Comparison of ENCODE assay signal across 15 cellular contexts in the genomic region with DNA sequence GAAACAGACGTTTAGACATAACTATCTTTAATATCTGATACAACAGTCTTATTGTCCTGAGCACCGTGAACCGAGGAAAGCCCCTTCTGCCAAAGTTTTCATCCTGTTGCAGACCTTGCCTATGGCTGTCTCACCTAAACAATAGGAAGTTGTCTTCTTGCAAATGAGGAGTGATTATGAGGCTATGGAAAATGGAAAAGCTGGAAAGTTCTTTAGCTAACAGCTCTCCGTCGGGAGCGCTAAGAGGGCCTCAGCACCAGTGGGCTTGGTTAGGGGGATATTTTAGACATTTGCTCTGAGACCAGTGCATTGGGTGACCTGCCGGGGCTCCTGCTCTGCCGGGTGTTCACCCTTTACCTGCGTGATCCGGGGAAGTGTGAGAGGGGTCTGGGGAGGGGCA. TPM values are rescaled to one million over a fixed set of nuclear protein-coding genes. Genes with fewer than 3 reads are reported as not detected.
DNase-seq lines count a peak whose midpoint lies in the region; ATAC-seq and TF ChIP-seq lines count a peak whose summit lies in the region.
"Had no signal": no experiment of that assay in that cellular context is flagged by ENCODE, and none has a peak within 500 bp of the region (broad histone marks: within the 10 kb centered on the region; RNA-seq: fewer than 3 reads in every experiment).

No MANE protein-coding gene starts in this region.

- H3K9me3 ChIP-seq in HUES6 (ENCODE audit: control insufficient read depth, insufficient read depth, low read depth, low read length) = no peaks in the 10 kb centered on the region

- H3K4me3 ChIP-seq in HUES6 (ENCODE audit: low read depth, low read length) = no peak overlapping the region
- H3K4me3 ChIP-seq: SK-N-MC, skin epidermis had no signal

- H3K9me3 Mint-ChIP-seq in T-helper 1 cell treated with Interleukin-12 subunit alpha and Interleukin-12 subunit beta and Interleukin-4 antibody, amounts not matched to agents 30 μg/mL and 1 μg/mL, for 36 hours = no peaks in the 10 kb centered on the region
- H3K9me3 Mint-ChIP-seq in activated naive CD4-positive, alpha-beta T cell treated with anti-CD3 and anti-CD28 coated beads, Interleukin-2, amount 50 U/mL, for 72 hours = no peaks in the 10 kb centered on the region
- no peaks in the 10 kb centered on the region for H3K9me3 Mint-ChIP-seq in nephron

- peaks cover 59% of the 10 kb centered on the region for H3K4me1 ChIP-seq in HUES6 (ENCODE audit: control insufficient read depth, insufficient read depth, low read length)

- no peak overlapping the region for H3K4me3 Mint-ChIP-seq in T-helper 1 cell treated with Interleukin-12 subunit alpha and Interleukin-12 subunit beta and Interleukin-4 antibody, amounts not matched to agents 30 μg/mL and 1 μg/mL, for 36 hours
- H3K4me3 Mint-ChIP-seq in nephron = no peak overlapping the region

- peaks cover 69% of the 10 kb centered on the region for H3K4me1 Mint-ChIP-seq in T-helper 1 cell treated with Interleukin-12 subunit alpha and Interleukin-12 subunit beta and Interleukin-4 antibody, amounts not matched to agents 30 μg/mL and 1 μg/mL, for 36 hours (ENCODE audit: low read depth)
- H3K4me1 Mint-ChIP-seq in nephron = peaks cover 75% of the 10 kb centered on the region

- no peaks in the 10 kb centered on the region for H3K27me3 Mint-ChIP-seq in T-helper 1 cell treated with Interleukin-12 subunit alpha and Interleukin-12 subunit beta and Interleukin-4 antibody, amounts not matched to agents 30 μg/mL and 1 μg/mL, for 36 hours (ENCODE audit: low read depth)
- no peaks in the 10 kb centered on the region for H3K27me3 Mint-ChIP-seq in nephron (ENCODE audit: low read depth)

- peaks cover 23% of the 10 kb centered on the region for H3K36me3 Mint-ChIP-seq in T-helper 1 cell treated with Interleukin-12 subunit alpha and Interleukin-12 subunit beta and Interleukin-4 antibody, amounts not matched to agents 30 μg/mL and 1 μg/mL, for 36 hours (ENCODE audit: low read depth)
- peaks cover 8 to 24% of the 10 kb centered on the region in 2 donors for H3K36me3 Mint-ChIP-seq in activated naive CD4-positive, alpha-beta T cell treated with anti-CD3 and anti-CD28 coated beads, Interleukin-2, amount 50 U/mL, for 72 hours
- peaks cover 9% of the 10 kb centered on the region for H3K36me3 Mint-ChIP-seq in nephron (ENCODE audit: low read depth)

- DNase-seq in T-helper 1 cell (no peak), middle frontal gyrus (ENCODE audit: extremely low spot score, low spot score) (no peak), NOMO-1 treated with DMSO at 0.1 percent for 48 hours (lab: John Stamatoyannopoulos, UW; ENCODE audit: unreplicated experiment) (no peak)
- DNase-seq in activated naive CD4-positive, alpha-beta T cell treated with anti-CD3 and anti-CD28 coated beads, Interleukin-2, amount 50 U/mL, for 72 hours (ENCODE audit: low spot score in 2 of 2) = no peak
- DNase-seq: effector CD8-positive, alpha-beta T cell; MV-4-11; NCI-H2171; nucleus accumbens had no signal

- no peaks in the 10 kb centered on the region for H3K27me3 ChIP-seq in HUES6 (ENCODE audit: control insufficient read depth, insufficient read depth, low read length)

- no peaks in the 10 kb centered on the region for H3K36me3 ChIP-seq in HUES6 (ENCODE audit: control insufficient read depth, insufficient read depth, low read length)

- H3K27ac Mint-ChIP-seq in T-helper 1 cell treated with Interleukin-12 subunit alpha and Interleukin-12 subunit beta and Interleukin-4 antibody, amounts not matched to agents 30 μg/mL and 1 μg/mL, for 36 hours = peak overlapping the region; percentile 55
- H3K27ac Mint-ChIP-seq in activated naive CD4-positive, alpha-beta T cell treated with anti-CD3 and anti-CD28 coated beads, Interleukin-2, amount 50 U/mL, for 72 hours = peak overlapping the region; percentile 56 to 91
- H3K27ac Mint-ChIP-seq in nephron = peak overlapping the region in 2 of 3 experiments; percentile 19 to 70

- no peak for ATAC-seq in activated naive CD4-positive, alpha-beta T cell treated with anti-CD3 and anti-CD28 coated beads, Interleukin-2, amount 50 U/mL, for 72 hours
- ATAC-seq in GM21360 (IDR thresholded peaks at IDR 0.05; ENCODE audit: unreplicated experiment) = no peak

- no peak for TF ChIP-seq CTCF in nephron (IDR thresholded peaks at IDR 0.05; ENCODE audit: unreplicated experiment in 3 of 3)

- peak overlapping the region; percentile 12; the same call in 1 of the 2 replicates for H3K27ac ChIP-seq in HUES6 (ENCODE audit: low read depth, low read length)
- H3K27ac ChIP-seq: 22Rv1 had no signal

- peak overlapping the region; percentile 38 for H3K9ac ChIP-seq in HUES6 (ENCODE audit: low read length)

RNA-seq across cellular contexts. Expression of a gene that starts 28.4 kb away (rescaled TPM):
- 10 to 100 TPM; 44.8 to 47.7 TPM for total RNA-seq in activated naive CD4-positive, alpha-beta T cell treated with anti-CD3 and anti-CD28 coated beads, Interleukin-2, amount 50 U/mL, for 72 hours
